1 cellular context compared by ENCODE assay signal in the genomic region with DNA sequence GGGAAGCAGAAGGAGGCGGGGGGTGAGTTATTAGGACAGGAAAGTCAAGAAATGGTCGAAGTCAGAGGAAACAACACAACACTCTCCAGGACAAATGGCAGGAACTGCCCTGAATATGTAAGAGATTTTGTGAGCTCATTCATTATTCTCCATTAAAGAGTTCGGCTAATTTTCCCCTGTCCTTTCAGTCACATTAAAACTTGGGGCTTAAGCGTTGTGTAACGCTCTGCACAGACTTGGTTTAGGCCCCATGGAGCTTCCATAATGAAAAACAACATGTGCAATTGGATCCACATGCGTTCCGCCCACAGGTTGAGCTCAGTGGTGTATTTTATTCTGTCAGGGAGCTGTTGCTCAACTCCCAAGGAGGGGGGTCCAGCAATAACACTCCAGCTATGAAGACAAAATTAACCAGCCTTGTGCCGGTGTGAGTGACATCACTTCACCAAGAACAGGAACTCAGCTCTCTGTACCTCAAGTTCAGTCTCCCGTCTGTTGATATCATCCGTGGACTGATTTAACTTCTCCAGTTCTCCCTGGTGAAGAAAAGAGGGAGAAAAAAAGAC.
TF ChIP-seq lines count a peak whose summit lies in the region.

No MANE protein-coding gene starts in this region.

TF ChIP-seq in K562, 482 proteins besides CTCF, POLR2A, EP300 and RAD21 (continued from another document):
- TF ChIP-seq, protein P1, sequence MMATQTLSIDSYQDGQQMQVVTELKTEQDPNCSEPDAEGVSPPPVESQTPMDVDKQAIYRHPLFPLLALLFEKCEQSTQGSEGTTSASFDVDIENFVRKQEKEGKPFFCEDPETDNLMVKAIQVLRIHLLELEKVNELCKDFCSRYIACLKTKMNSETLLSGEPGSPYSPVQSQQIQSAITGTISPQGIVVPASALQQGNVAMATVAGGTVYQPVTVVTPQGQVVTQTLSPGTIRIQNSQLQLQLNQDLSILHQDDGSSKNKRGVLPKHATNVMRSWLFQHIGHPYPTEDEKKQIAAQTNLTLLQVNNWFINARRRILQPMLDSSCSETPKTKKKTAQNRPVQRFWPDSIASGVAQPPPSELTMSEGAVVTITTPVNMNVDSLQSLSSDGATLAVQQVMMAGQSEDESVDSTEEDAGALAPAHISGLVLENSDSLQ (IDR thresholded peaks at IDR 0.05), result peak; percentile 40; the same call in 1 of the 2 replicates
- TF ChIP-seq CEBPG (CRISPR knock-in tag; IDR thresholded peaks at IDR 0.05), result peak; percentile 76
- peak; percentile 35 to 51; a peak in 3 of 4 replicates for TF ChIP-seq CEBPG (tag; conservative IDR thresholded peaks at IDR 0.05 in 1 of 2, IDR thresholded peaks at IDR 0.05 in 1 of 2)
- TF ChIP-seq ZNF408 (CRISPR knock-in tag; IDR thresholded peaks at IDR 0.05; ENCODE audit: low read depth), result no peak
- TF ChIP-seq, protein P2, sequence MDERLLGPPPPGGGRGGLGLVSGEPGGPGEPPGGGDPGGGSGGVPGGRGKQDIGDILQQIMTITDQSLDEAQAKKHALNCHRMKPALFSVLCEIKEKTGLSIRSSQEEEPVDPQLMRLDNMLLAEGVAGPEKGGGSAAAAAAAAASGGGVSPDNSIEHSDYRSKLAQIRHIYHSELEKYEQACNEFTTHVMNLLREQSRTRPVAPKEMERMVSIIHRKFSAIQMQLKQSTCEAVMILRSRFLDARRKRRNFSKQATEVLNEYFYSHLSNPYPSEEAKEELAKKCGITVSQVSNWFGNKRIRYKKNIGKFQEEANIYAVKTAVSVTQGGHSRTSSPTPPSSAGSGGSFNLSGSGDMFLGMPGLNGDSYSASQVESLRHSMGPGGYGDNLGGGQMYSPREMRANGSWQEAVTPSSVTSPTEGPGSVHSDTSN (CRISPR knock-in tag; IDR thresholded peaks at IDR 0.05; ENCODE audit: low read depth), result no peak
- TF ChIP-seq, protein P2 (tag; conservative IDR thresholded peaks at IDR 0.05; ENCODE audit: low read depth), result peak; percentile 87
- TF ChIP-seq MNT (conservative IDR thresholded peaks at IDR 0.05), result 0 out of 4 replicates have a peak, but pooled peaks of 1 of the 2 experiments have one; percentile 33
- peak; percentile 61 for TF ChIP-seq EGR1 (conservative IDR thresholded peaks at IDR 0.05)
- TF ChIP-seq MAX (CRISPR knock-in tag; IDR thresholded peaks at IDR 0.05), result peak; percentile 26; the same call in 1 of the 2 replicates
- TF ChIP-seq RBFOX2 (IDR thresholded peaks at IDR 0.05; ENCODE audit: low read depth, low read length), result no peak
- no peak for TF ChIP-seq RBM17 (IDR thresholded peaks at IDR 0.05; ENCODE audit: borderline replicate concordance, low read depth, low read length)
- peak; percentile 61 for TF ChIP-seq MEIS2 (IDR thresholded peaks at IDR 0.05; ENCODE audit: partially characterized antibody)
